In genomic region chr21:27372381-27372780, GRCh38 we compare ENCODE assay signal across 20 cellular contexts.
DNase-seq lines count a peak whose midpoint lies in the region; ATAC-seq and TF ChIP-seq lines count a peak whose summit lies in the region.
"Had no signal": no experiment of that assay in that cellular context is flagged by ENCODE, and none has a peak within 500 bp of the region (broad histone marks: within the 10 kb centered on the region; RNA-seq: fewer than 3 reads in every experiment).

No MANE protein-coding gene starts in this region.

- H3K56ac ChIP-seq in IMR-90 (ENCODE audit: extremely low read depth, insufficient read depth, low read length) = no peak overlapping the region

- intact Hi-C loops in IMR-90 (cut with micrococcal nuclease) = no loop called here
- intact Hi-C loops in spleen (cut with DNase I; ENCODE audit: low total_unique reads) = no loop called here

- H4K8ac ChIP-seq in IMR-90 (ENCODE audit: low read depth in 2 of 2, low read length in 2 of 2) = 0 out of 4 replicates have a peak overlapping the region, but pooled peaks of 1 of the 2 experiments have one; percentile 13

- H3K9ac ChIP-seq in IMR-90 (ENCODE audit: low read depth, low read length) = no peak overlapping the region

- BruUV-seq in IMR-90 (replicated peaks; lab: Mats Ljungman, UMichigan) = no TSS peak

- ATAC-seq in IMR-90 (ENCODE audit: low read depth) = peak; percentile 37
- ATAC-seq: GM12878 had no signal

- H3K23ac ChIP-seq in IMR-90 (ENCODE audit: low read depth, low read length) = no peak overlapping the region

- H3K79me1 ChIP-seq in IMR-90 (ENCODE audit: low read depth in 1 of 2, low read length in 2 of 2) = no peaks in the 10 kb centered on the region

- H2BK15ac ChIP-seq in IMR-90 (ENCODE audit: low read depth, low read length) = no peak overlapping the region; the same call in 2 of the 3 replicates

- no peak overlapping the region for H2AK9ac ChIP-seq in IMR-90 (replicated peaks; ENCODE audit: low read depth, low read length, poor library complexity)

- H3K27me3 ChIP-seq in IMR-90 (ENCODE audit: control insufficient read depth, insufficient read depth, low read length) (no peaks in the 10 kb centered on the region), spleen (replicated peaks in 1 of 7) (no peaks in the 10 kb centered on the region)
- H3K27me3 ChIP-seq: BE2C had no signal

- 0 out of 2 replicates have a peak, but pooled peaks cover 2% of the 10 kb centered on the region for H3K9me1 ChIP-seq in IMR-90 (ENCODE audit: insufficient read depth, low read length)

- no peak overlapping the region for H3K18ac ChIP-seq in IMR-90 (ENCODE audit: low read depth, low read length)

- H3K36me3 ChIP-seq in IMR-90 (ENCODE audit: control insufficient read depth, insufficient read depth, low read length) (no peaks in the 10 kb centered on the region), mesodermal cell (ENCODE audit: control insufficient read depth, insufficient read depth, low read length) (no peaks in the 10 kb centered on the region), spleen (no peaks in the 10 kb centered on the region)
- H3K36me3 ChIP-seq: BE2C had no signal

- H3K4me2 ChIP-seq in IMR-90 (ENCODE audit: low read depth, low read length) = no peak overlapping the region

- TF ChIP-seq CTCF in IMR-90 (conservative IDR thresholded peaks at IDR 0.05; ENCODE audit: low read depth, low read length) (no peak), spleen (IDR thresholded peaks at IDR 0.05 in 8 of 11, conservative IDR thresholded peaks at IDR 0.05 in 3 of 11) (no peak)

- no CpG with 5 or more reads among the region's 3 CpGs for WGBS in IMR-90 (ENCODE audit: extremely low coverage in 2 of 2, insufficient read length in 1 of 2), 2 experiments
- WGBS in mesodermal cell (ENCODE audit: insufficient coverage in 2 of 2), 2 experiments = no CpG with 5 or more reads among the region's 3 CpGs
- WGBS in spleen, 5 donors = 55 to 69% (median 59%) methylated on average over 3 of the region's 3 CpGs

- H3K9me3 ChIP-seq in IMR-90 (ENCODE audit: control insufficient read depth, insufficient read depth, low read length) = no peaks in the 10 kb centered on the region
- H3K9me3 ChIP-seq in mesodermal cell (ENCODE audit: control insufficient read depth, low read length) = no peaks in the 10 kb centered on the region
- peaks cover 0 to 11% (median 0%) of the 10 kb centered on the region in 8 donors for H3K9me3 ChIP-seq in spleen
- H3K9me3 ChIP-seq: BE2C had no signal

- H2BK5ac ChIP-seq in IMR-90 (ENCODE audit: low read depth, low read length, poor library complexity, severe bottlenecking) = peak overlapping the region; percentile 88

- TF ChIP-seq RAD21 in IMR-90 (IDR thresholded peaks at IDR 0.05; ENCODE audit: low read length) = no peak

- H2BK120ac ChIP-seq in IMR-90 (ENCODE audit: low read depth, low read length) = peak overlapping the region; percentile 66; the same call in 1 of the 2 replicates

- H2BK20ac ChIP-seq in IMR-90 (ENCODE audit: low read depth, low read length) = peak overlapping the region; percentile 71; the same call in 1 of the 2 replicates

- no peak overlapping the region for H4K91ac ChIP-seq in IMR-90 (ENCODE audit: insufficient read depth, low read depth, low read length)

- no peaks in the 10 kb centered on the region for H4K20me1 ChIP-seq in IMR-90 (ENCODE audit: insufficient read depth, low read length)

- no peak overlapping the region for H3K4ac ChIP-seq in IMR-90 (ENCODE audit: low read depth, low read length)

- dilution Hi-C loops in IMR-90 (cut with HindIII; ENCODE audit: low sequenced_read_pairs, unreplicated experiment) = no loop called here

- no peak overlapping the region for H3K14ac ChIP-seq in IMR-90 (replicated peaks; ENCODE audit: low read depth, low read length)

- peaks cover 3% of the 10 kb centered on the region; the same call in 1 of the 2 replicates for H3K4me1 ChIP-seq in IMR-90 (ENCODE audit: control insufficient read depth, insufficient read depth, low read length)
- peaks cover 27% of the 10 kb centered on the region for H3K4me1 ChIP-seq in mesodermal cell (ENCODE audit: control insufficient read depth, insufficient read depth, low read length, poor library complexity, severe bottlenecking)
- peaks cover 5 to 18% (median 8%) of the 10 kb centered on the region in 6 donors for H3K4me1 ChIP-seq in spleen
- H3K4me1 ChIP-seq: BE2C had no signal

- no peak for TF ChIP-seq POLR2A in IMR-90 (IDR thresholded peaks at IDR 0.05; ENCODE audit: low read depth, low read length)
- no peak for TF ChIP-seq POLR2A in spleen (IDR thresholded peaks at IDR 0.05)

- POLR2A ChIA-PET in IMR-90 (lab: Charles Lee; ENCODE audit: unreplicated experiment) = no interaction called here

- H3K27ac ChIP-seq in IMR-90 (ENCODE audit: insufficient read depth, low read length) (no peak overlapping the region), mesodermal cell (ENCODE audit: low read depth, low read length, severe bottlenecking) (peak overlapping the region; percentile 88), spleen (peak overlapping the region in 6 of 8 donors; percentile 26 to 79 (median 63))
- H3K27ac ChIP-seq: RWPE1 had no signal

- no peak overlapping the region for H4K5ac ChIP-seq in IMR-90 (ENCODE audit: low read depth, low read length)

- in situ Hi-C loops in IMR-90 (cut with MboI; ENCODE audit: low sequenced_read_pairs) = no loop called here

- DNase-seq in IMR-90 (no peak), astrocyte of the hippocampus (ENCODE audit: low read depth, low spot score) (peak; percentile 2), spleen (no peak), activated T-cell treated with anti-CD3 and anti-CD28 coated beads for 4 hours (no peak), anterior cingulate cortex (lab: John Stamatoyannopoulos, UW) (no peak)
- no peak for DNase-seq in stimulated activated naive CD4-positive, alpha-beta T cell treated with Interleukin-2 at 50 U/mL for 16 hours (lab: John Stamatoyannopoulos, UW)
- DNase-seq: BE2C, DMS79, Kasumi-1, MM.1S, NCI-H1048, NCI-H1436, NCI-H1930, NCI-H2227 treated with DMSO at 0.1 percent for 48 hours, NCI-H510A treated with DMSO at 0.1 percent for 48 hours, NCI-H748 treated with DMSO at 0.1 percent for 48 hours, SIG-M5 had no signal

- CTCF ChIA-PET in IMR-90 (lab: Yijun Ruan, JAX) = no interaction called here

- H2AFZ ChIP-seq in IMR-90 (replicated peaks; ENCODE audit: low read length, poor library complexity) = no peak overlapping the region

- H2AK5ac ChIP-seq in IMR-90 (ENCODE audit: low read depth, low read length) = no peak overlapping the region

- no peak overlapping the region for H3K4me3 ChIP-seq in IMR-90 (ENCODE audit: insufficient read depth, low read depth, low read length)
- no peak overlapping the region for H3K4me3 ChIP-seq in mesodermal cell (ENCODE audit: extremely low read depth, insufficient read depth, low read length, poor library complexity, severe bottlenecking)
- H3K4me3 ChIP-seq in spleen = no peak overlapping the region
- H3K4me3 ChIP-seq: GM12878 had no signal

TF ChIP-seq in IMR-90, 13 proteins besides CTCF, POLR2A, EP300 and RAD21:
- no peak for TF ChIP-seq MAFK (IDR thresholded peaks at IDR 0.05; ENCODE audit: low read depth, low read length)
- TF ChIP-seq CHD1 (IDR thresholded peaks at IDR 0.05; ENCODE audit: low read depth, low read length) = no peak
- TF ChIP-seq NFE2L2 (IDR thresholded peaks at IDR 0.05; ENCODE audit: low read depth, low read length) = no peak
- no peak for TF ChIP-seq RCOR1 (IDR thresholded peaks at IDR 0.05; ENCODE audit: insufficient replicate concordance, low read length)
- no peak for TF ChIP-seq CEBPB (IDR thresholded peaks at IDR 0.05; ENCODE audit: low read depth, low read length)
- TF ChIP-seq FOS (IDR thresholded peaks at IDR 0.05; ENCODE audit: low read depth, low read length) = no peak
- no peak for TF ChIP-seq MXI1 (IDR thresholded peaks at IDR 0.05; ENCODE audit: borderline replicate concordance, low read depth, low read length)
- TF ChIP-seq MAZ (IDR thresholded peaks at IDR 0.05; ENCODE audit: borderline replicate concordance, low read depth, low read length) = no peak
- no peak for TF ChIP-seq BHLHE40 (IDR thresholded peaks at IDR 0.05; ENCODE audit: low read depth, low read length)
- TF ChIP-seq, protein P1, sequence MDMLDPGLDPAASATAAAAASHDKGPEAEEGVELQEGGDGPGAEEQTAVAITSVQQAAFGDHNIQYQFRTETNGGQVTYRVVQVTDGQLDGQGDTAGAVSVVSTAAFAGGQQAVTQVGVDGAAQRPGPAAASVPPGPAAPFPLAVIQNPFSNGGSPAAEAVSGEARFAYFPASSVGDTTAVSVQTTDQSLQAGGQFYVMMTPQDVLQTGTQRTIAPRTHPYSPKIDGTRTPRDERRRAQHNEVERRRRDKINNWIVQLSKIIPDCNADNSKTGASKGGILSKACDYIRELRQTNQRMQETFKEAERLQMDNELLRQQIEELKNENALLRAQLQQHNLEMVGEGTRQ (IDR thresholded peaks at IDR 0.05; ENCODE audit: low read depth, low read length) = no peak
